8 cellular contexts compared by ENCODE assay signal in genomic region chr12:24561882-24562760, GRCh38.
DNase-seq lines count a peak whose midpoint lies in the region; ATAC-seq and TF ChIP-seq lines count a peak whose summit lies in the region.

No MANE protein-coding gene starts in this region.

- H3K23ac ChIP-seq in trophoblast cell (ENCODE audit: low read length): no peak overlapping the region

- TF ChIP-seq CTCF in adrenal gland (IDR thresholded peaks at IDR 0.05) (no peak), right atrium auricular region (IDR thresholded peaks at IDR 0.05) (no peak)

- no peak overlapping the region for H2AK5ac ChIP-seq in trophoblast cell (ENCODE audit: low read length)

- H3K36me3 ChIP-seq in adrenal gland (replicated peaks in 1 of 2) (no peaks in the 10 kb centered on the region), right atrium auricular region (no peaks in the 10 kb centered on the region), trophoblast cell (ENCODE audit: control insufficient read depth in 1 of 2, insufficient read depth in 2 of 2, low read length in 2 of 2) (no peaks in the 10 kb centered on the region)

- H3K14ac ChIP-seq in trophoblast cell (ENCODE audit: low read length): peak overlapping the region; percentile 16

- no peak for ATAC-seq in GM18868 (IDR thresholded peaks at IDR 0.05; ENCODE audit: unreplicated experiment)
- ATAC-seq in GM18909 (IDR thresholded peaks at IDR 0.05; ENCODE audit: poor library complexity, unreplicated experiment): no peak

- H4K12ac ChIP-seq in trophoblast cell (ENCODE audit: low read depth, low read length): peak overlapping the region; percentile 49

- peak overlapping the region; percentile 92 for H2AFZ ChIP-seq in trophoblast cell (ENCODE audit: insufficient read depth, low read length, poor library complexity)

- H3K4me2 ChIP-seq in trophoblast cell (ENCODE audit: low read length): peak overlapping the region; percentile 97

- peaks cover 4% of the 10 kb centered on the region for H3K79me2 ChIP-seq in trophoblast cell (ENCODE audit: control insufficient read depth, insufficient read depth, low read length, poor library complexity)

- H3K27ac ChIP-seq in adrenal gland: peak overlapping the region in 3 of 5 donors; percentile 53 to 83 (median 80)
- peak overlapping the region; percentile 86 to 93 for H3K27ac ChIP-seq in right atrium auricular region
- peak overlapping the region; percentile 16 for H3K27ac ChIP-seq in trophoblast cell (ENCODE audit: low read depth, low read length)

- intact Hi-C loops in adrenal gland (cut with DNase I): no loop called here

- no peak for TF ChIP-seq POLR2A in adrenal gland (IDR thresholded peaks at IDR 0.05)

- peak overlapping the region; percentile 31 for H2BK5ac ChIP-seq in trophoblast cell (ENCODE audit: low read depth, low read length, poor library complexity)

- H3K79me1 ChIP-seq in trophoblast cell (ENCODE audit: low read length): peaks cover 11% of the 10 kb centered on the region

- peak overlapping the region; percentile 76 for H2BK12ac ChIP-seq in trophoblast cell (ENCODE audit: low read length)

- peaks cover 0 to 8% of the 10 kb centered on the region in 2 donors for H3K4me1 ChIP-seq in adrenal gland (replicated peaks in 1 of 2)
- peaks cover 0 to 18% of the 10 kb centered on the region in 2 donors for H3K4me1 ChIP-seq in right atrium auricular region
- peaks cover 0 to 5% of the 10 kb centered on the region in 2 experiments for H3K4me1 ChIP-seq in trophoblast cell (ENCODE audit: control insufficient read depth in 1 of 2, insufficient read depth in 2 of 2, low read length in 2 of 2)

- peak overlapping the region; percentile 71 for H2BK120ac ChIP-seq in trophoblast cell (ENCODE audit: insufficient read depth, low read length, poor library complexity)

- H3K9me3 ChIP-seq in adrenal gland (replicated peaks in 1 of 3) (no peaks in the 10 kb centered on the region), right atrium auricular region (no peaks in the 10 kb centered on the region), trophoblast cell (ENCODE audit: insufficient read depth, low read depth, low read length) (peaks cover 1% of the 10 kb centered on the region)

- peak overlapping the region; percentile 33 for H3K18ac ChIP-seq in trophoblast cell (ENCODE audit: low read length)

- H3K4me3 ChIP-seq in adrenal gland (peak overlapping the region in 3 of 4 donors; percentile 44 to 89 (median 85)), right atrium auricular region (peak overlapping the region; percentile 70 to 82), trophoblast cell (ENCODE audit: low read depth, low read length) (peak overlapping the region; percentile 86)

- 0 to 1% (median 0%) methylated on average over 22 to 74 of the region's 74 CpGs for WGBS in adrenal gland, 4 donors
- WGBS in trophoblast cell (ENCODE audit: extremely low coverage, insufficient coverage, insufficient read length): no CpG with 5 or more reads among the region's 74 CpGs

- DNase-seq in activated CD8-positive, alpha-beta memory T cell treated with anti-CD3 and anti-CD28 coated beads for 24 hours: peak; percentile 60
- DNase-seq in activated CD8-positive, alpha-beta memory T cell treated with anti-CD3 and anti-CD28 coated beads, Interleukin-2, amount 50 U/mL, for 4 hours: no peak
- DNase-seq in NCI-H2196 (lab: John Stamatoyannopoulos, UW; ENCODE audit: unreplicated experiment) (peak; percentile 74), adrenal gland (peak; percentile 34 to 65 (median 45)), right atrium auricular region (ENCODE audit: low spot score) (peak; percentile 73), trophoblast cell (peak in 1 of 2 donors; percentile 25)

- H3K27me3 ChIP-seq in adrenal gland (no peaks in the 10 kb centered on the region), right atrium auricular region (no peaks in the 10 kb centered on the region), trophoblast cell (ENCODE audit: insufficient read depth, low read length) (no peaks in the 10 kb centered on the region)

- peak overlapping the region; percentile 1 for H4K91ac ChIP-seq in trophoblast cell (ENCODE audit: low read depth, low read length)

- peak overlapping the region; percentile 12 for H4K8ac ChIP-seq in trophoblast cell (ENCODE audit: low read depth, low read length)

- H3K9ac ChIP-seq in trophoblast cell (ENCODE audit: low read length): peak overlapping the region; percentile 72

- H3K4ac ChIP-seq in trophoblast cell (ENCODE audit: low read depth, low read length): peak overlapping the region; percentile 2

Comparison
In these comparisons a context has a peak if more than half of its experiments do, and no peak if none do; other contexts are left out.
1. H3K27ac ChIP-seq: peak in every context shown above with its lines; median percentile 90 in right atrium auricular region; 80 in adrenal gland; 16 in trophoblast cell.